ENCODE assay signal across 9 cellular contexts in the genomic region with DNA sequence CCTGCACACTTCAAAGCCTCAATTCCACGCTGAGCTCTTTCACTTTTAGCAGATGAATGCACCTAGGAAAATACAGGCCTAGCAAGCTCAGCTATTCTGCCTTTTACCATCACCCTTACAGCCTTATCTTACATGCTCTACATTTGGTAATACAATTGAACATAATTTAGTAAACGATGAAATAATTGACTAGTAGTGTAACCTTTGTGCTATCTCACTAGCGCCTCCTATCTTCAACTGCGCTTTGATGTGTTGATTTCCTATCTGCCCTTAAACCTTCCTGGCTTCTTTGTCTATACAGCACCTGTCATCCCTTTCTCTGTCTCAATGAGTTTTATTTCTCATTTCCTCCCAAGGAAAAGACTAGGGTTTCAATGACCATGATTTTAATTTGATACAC.
A peak's percentile ranks its signal among the peaks of the same experiment; 100 is the strongest.
DNase-seq lines count a peak whose midpoint lies in the region; ATAC-seq and TF ChIP-seq lines count a peak whose summit lies in the region.
"Had no signal": no experiment of that assay in that cellular context is flagged by ENCODE, and none has a peak within 500 bp of the region (broad histone marks: within the 10 kb centered on the region; RNA-seq: fewer than 3 reads in every experiment).

No MANE protein-coding gene starts in this region.

- no peaks in the 10 kb centered on the region for H3K36me3 ChIP-seq in Loucy (ENCODE audit: insufficient read depth, low read length)
- no peaks in the 10 kb centered on the region for H3K36me3 ChIP-seq in gastrocnemius medialis
- H3K36me3 ChIP-seq: SJCRH30 had no signal

- H3K4me1 Mint-ChIP-seq in memory B cell: peaks cover 14% of the 10 kb centered on the region
- no peaks in the 10 kb centered on the region for H3K4me1 Mint-ChIP-seq in activated CD8-positive, alpha-beta T cell treated with anti-CD3 and anti-CD28 coated beads, Interleukin-2, amount 10 ng/mL, durations not matched to agents 7 days and 5 days (ENCODE audit: low read depth)

- H3K27me3 Mint-ChIP-seq in memory B cell: no peaks in the 10 kb centered on the region
- no peaks in the 10 kb centered on the region for H3K27me3 Mint-ChIP-seq in activated CD8-positive, alpha-beta T cell treated with anti-CD3 and anti-CD28 coated beads, Interleukin-2, amount 10 ng/mL, durations not matched to agents 7 days and 5 days (ENCODE audit: low read depth)

- CTCF ChIA-PET in activated CD8-positive, alpha-beta T cell treated with anti-CD3 and anti-CD28 coated beads, Interleukin-2, amount 10 ng/mL, durations not matched to agents 7 days and 5 days (lab: Charles Lee): no interaction called here

- H3K4me1 ChIP-seq in Loucy (ENCODE audit: insufficient read depth, low read length, poor library complexity, severe bottlenecking) (no peaks in the 10 kb centered on the region), gastrocnemius medialis (no peaks in the 10 kb centered on the region)
- H3K4me1 ChIP-seq: SJCRH30 had no signal

- H3K9me2 ChIP-seq in Loucy (replicated peaks; ENCODE audit: low read depth, low read length): no peaks in the 10 kb centered on the region

- H3K9me3 Mint-ChIP-seq in memory B cell: peaks cover 2% of the 10 kb centered on the region
- H3K9me3 Mint-ChIP-seq in activated CD8-positive, alpha-beta T cell treated with anti-CD3 and anti-CD28 coated beads, Interleukin-2, amount 10 ng/mL, durations not matched to agents 7 days and 5 days (ENCODE audit: insufficient read depth): peaks cover 5% of the 10 kb centered on the region

- H3K27ac ChIP-seq in gastrocnemius medialis: no peak overlapping the region
- H3K27ac ChIP-seq: SJCRH30 had no signal

- no peak overlapping the region for H3K4me2 ChIP-seq in Loucy (ENCODE audit: low read depth, low read length, poor library complexity, severe bottlenecking)

- no peaks in the 10 kb centered on the region for H3K79me2 ChIP-seq in Loucy (ENCODE audit: insufficient read depth, low read length)

- H3K9me3 ChIP-seq in Loucy (ENCODE audit: insufficient read depth, low read depth, low read length): no peaks in the 10 kb centered on the region
- H3K9me3 ChIP-seq in gastrocnemius medialis: no peaks in the 10 kb centered on the region
- H3K9me3 ChIP-seq: SJCRH30 had no signal

- POLR2A ChIA-PET in activated CD8-positive, alpha-beta T cell treated with anti-CD3 and anti-CD28 coated beads, Interleukin-2, amount 10 ng/mL, durations not matched to agents 7 days and 5 days (lab: Charles Lee): no interaction called here

- no peaks in the 10 kb centered on the region for H3K36me3 Mint-ChIP-seq in memory B cell
- H3K36me3 Mint-ChIP-seq in activated CD8-positive, alpha-beta T cell treated with anti-CD3 and anti-CD28 coated beads, Interleukin-2, amount 10 ng/mL, durations not matched to agents 7 days and 5 days (ENCODE audit: low read depth): no peaks in the 10 kb centered on the region

- H4K20me1 ChIP-seq in Loucy (ENCODE audit: insufficient read depth, low read length, poor library complexity, severe bottlenecking): no peaks in the 10 kb centered on the region

- TF ChIP-seq POLR2A in gastrocnemius medialis (IDR thresholded peaks at IDR 0.05): no peak

- H3F3A ChIP-seq in Loucy (ENCODE audit: low read depth): no peaks in the 10 kb centered on the region

- peak; percentile 15 for ATAC-seq in GM19025 (IDR thresholded peaks at IDR 0.05; ENCODE audit: low read depth, unreplicated experiment)
- peak; percentile 14 for ATAC-seq in HG02623 (IDR thresholded peaks at IDR 0.05; ENCODE audit: unreplicated experiment)
- ATAC-seq in memory B cell (ENCODE audit: low read depth): no peak
- ATAC-seq in activated CD8-positive, alpha-beta T cell treated with anti-CD3 and anti-CD28 coated beads, Interleukin-2, amount 10 ng/mL, durations not matched to agents 7 days and 5 days: no peak
- ATAC-seq in gastrocnemius medialis: no peak

- H3K27ac Mint-ChIP-seq in memory B cell: no peak overlapping the region
- H3K27ac Mint-ChIP-seq in activated CD8-positive, alpha-beta T cell treated with anti-CD3 and anti-CD28 coated beads, Interleukin-2, amount 10 ng/mL, durations not matched to agents 7 days and 5 days: no peak overlapping the region

- H2AFZ ChIP-seq in Loucy (ENCODE audit: low read length): no peak overlapping the region

- no peak overlapping the region for H3K9ac ChIP-seq in Loucy (ENCODE audit: low read depth, low read length, poor library complexity, severe bottlenecking)

- DNase-seq in memory B cell (ENCODE audit: low spot score in 2 of 2) (no peak), SHP77 (lab: John Stamatoyannopoulos, UW) (no peak), gastrocnemius medialis (no peak)
- DNase-seq in activated CD8-positive, alpha-beta T cell treated with anti-CD3 and anti-CD28 coated beads, Interleukin-2, amount 10 ng/mL, durations not matched to agents 7 days and 5 days: no peak
- DNase-seq: NCI-H1417 treated with DMSO at 0.1 percent for 48 hours had no signal

- H3K4me3 ChIP-seq in Loucy (ENCODE audit: low read length, poor library complexity, severe bottlenecking): no peak overlapping the region
- H3K4me3 ChIP-seq in gastrocnemius medialis: no peak overlapping the region
- H3K4me3 ChIP-seq: SJCRH30 had no signal

- peak overlapping the region; percentile 8 for H3K4me3 Mint-ChIP-seq in memory B cell
- H3K4me3 Mint-ChIP-seq in activated CD8-positive, alpha-beta T cell treated with anti-CD3 and anti-CD28 coated beads, Interleukin-2, amount 10 ng/mL, durations not matched to agents 7 days and 5 days: no peak overlapping the region

- TF ChIP-seq CTCF in Loucy (conservative IDR thresholded peaks at IDR 0.05; ENCODE audit: low read length): peak; percentile 41
- no peak for TF ChIP-seq CTCF in gastrocnemius medialis (IDR thresholded peaks at IDR 0.05 in 4 of 5, conservative IDR thresholded peaks at IDR 0.05 in 1 of 5)

- in situ Hi-C loops in gastrocnemius medialis (cut with MboI; ENCODE audit: low sequenced_read_pairs in 4 of 4): no loop called here

- no peaks in the 10 kb centered on the region for H3K27me3 ChIP-seq in Loucy (ENCODE audit: insufficient read depth, low read length, poor library complexity, severe bottlenecking)
- H3K27me3 ChIP-seq in gastrocnemius medialis: no peaks in the 10 kb centered on the region
- H3K27me3 ChIP-seq: SJCRH30 had no signal

- intact Hi-C loops in gastrocnemius medialis (cut with DNase I; ENCODE audit: low total_unique reads): no loop called here

Comparison
In these comparisons a context has a peak if more than half of its experiments do, and no peak if none do; other contexts are left out.
1. ATAC-seq: peak in GM19025 (single experiment) and HG02623 (single experiment); none in memory B cell (single experiment), activated CD8-positive, alpha-beta T cell treated with anti-CD3 and anti-CD28 coated beads, Interleukin-2, amount 10 ng/mL, durations not matched to agents 7 days and 5 days (single experiment) and gastrocnemius medialis (0 of 2).